In the genomic region with DNA sequence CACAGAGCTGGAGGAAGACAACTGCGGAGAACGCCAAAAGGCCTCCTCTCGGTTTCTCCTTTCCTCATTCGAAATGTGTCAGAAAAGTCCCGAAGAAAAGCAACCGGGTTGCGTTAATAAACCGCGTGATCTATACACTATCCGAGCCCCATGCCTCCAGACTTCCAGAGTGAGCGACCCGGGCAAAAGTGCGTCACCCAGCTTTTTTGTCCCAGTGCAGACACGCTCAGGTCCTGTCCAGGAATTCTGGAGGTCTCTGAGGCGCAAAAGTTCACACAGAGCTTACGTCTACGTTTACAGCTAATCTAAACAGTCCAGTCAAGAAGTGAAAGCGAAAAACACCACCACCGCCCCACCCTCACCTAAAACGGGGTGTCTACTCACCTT, we compare ENCODE assay signal across 7 cellular contexts. TPM values are rescaled to one million over a fixed set of nuclear protein-coding genes. Genes with fewer than 3 reads are reported as not detected.
DNase-seq lines count a peak whose midpoint lies in the region; ATAC-seq, FAIRE-seq and TF ChIP-seq lines count a peak whose summit lies in the region.

No MANE protein-coding gene starts in this region.

- 0% methylated on average over 20 of the region's 20 CpGs for WGBS in heart right ventricle, 2 donors

- no peak for TF ChIP-seq CTCF in heart right ventricle (IDR thresholded peaks at IDR 0.05)
- no peak for TF ChIP-seq CTCF in retinal pigment epithelial cell (conservative IDR thresholded peaks at IDR 0.05; ENCODE audit: low read depth, low read length)

- no peak for FAIRE-seq in GM12892 (lab: Jason Lieb, UNC)

- H3K27ac ChIP-seq in heart right ventricle: peak overlapping the region; percentile 65 to 98 (median 92)

- DNase-seq in GM12892 (ENCODE audit: insufficient read length) (peak; percentile 16), HS-5 (ENCODE audit: low read depth) (peak; percentile 2), heart right ventricle (peak; percentile 22 to 44), retinal pigment epithelial cell (ENCODE audit: low read depth) (peak; percentile 36), HK-2 (ENCODE audit: unreplicated experiment) (no peak)
- DNase-seq in activated naive CD4-positive, alpha-beta T cell treated with anti-CD3 and anti-CD28 coated beads, Interleukin-2, amount 50 U/mL, for 72 hours (ENCODE audit: low spot score in 2 of 2): peak in 1 of 2 donors; percentile 81

- peaks cover 4 to 51% (median 46%) of the 10 kb centered on the region in 9 donors for H3K4me1 ChIP-seq in heart right ventricle

- intact Hi-C loops in heart right ventricle (cut with DNase I): loop anchor here in 5 of 10 donors (2.0 to 10.0 kb wide), 4 partner anchors 63 to 113 kb away; a partner anchor contains a TSS

- H3K36me3 Mint-ChIP-seq in activated naive CD4-positive, alpha-beta T cell treated with anti-CD3 and anti-CD28 coated beads, Interleukin-2, amount 50 U/mL, for 72 hours: peaks cover 46 to 47% of the 10 kb centered on the region in 2 donors

- H3K27me3 ChIP-seq in heart right ventricle: no peaks in the 10 kb centered on the region

- no peaks in the 10 kb centered on the region for H3K9me3 ChIP-seq in heart right ventricle

- no peak for TF ChIP-seq POLR2A in GM12892 (IDR thresholded peaks at IDR 0.05; ENCODE audit: low read depth, low read length)

- peaks cover 0 to 3% of the 10 kb centered on the region in 2 donors for H3K9me3 Mint-ChIP-seq in activated naive CD4-positive, alpha-beta T cell treated with anti-CD3 and anti-CD28 coated beads, Interleukin-2, amount 50 U/mL, for 72 hours

- H3K4me3 ChIP-seq in heart right ventricle (peak overlapping the region; percentile 59 to 93 (median 74)), retinal pigment epithelial cell (ENCODE audit: low read length) (peak overlapping the region; percentile 100)

- peak; percentile 82 for ATAC-seq in GM21528 (IDR thresholded peaks at IDR 0.05; ENCODE audit: low FRiP score, unreplicated experiment)
- peak; percentile 82 for ATAC-seq in activated naive CD4-positive, alpha-beta T cell treated with anti-CD3 and anti-CD28 coated beads, Interleukin-2, amount 50 U/mL, for 72 hours
- ATAC-seq in heart right ventricle: peak; percentile 36 to 78 (median 65)

- H3K36me3 ChIP-seq in heart right ventricle: peaks cover 0 to 33% (median 13%) of the 10 kb centered on the region in 9 donors

- H3K27ac Mint-ChIP-seq in activated naive CD4-positive, alpha-beta T cell treated with anti-CD3 and anti-CD28 coated beads, Interleukin-2, amount 50 U/mL, for 72 hours: peak overlapping the region; percentile 99 to 100

RNA-seq across cellular contexts. Expression of a gene that starts 0.4 kb away (rescaled TPM):
- polyA plus RNA-seq in GM12892 (2012; ENCODE audit: missing spikeins): 76.4 TPM
- 100 to 1,000 TPM in 1 of 2 donors, 10 to 100 TPM in 1; 82.1 to 107 TPM for total RNA-seq in activated naive CD4-positive, alpha-beta T cell treated with anti-CD3 and anti-CD28 coated beads, Interleukin-2, amount 50 U/mL, for 72 hours
- total RNA-seq in heart right ventricle: 100 to 1,000 TPM; 113 to 162 (median 134) TPM
- polyA plus RNA-seq in heart right ventricle: 100 to 1,000 TPM in 1 of 2 donors, 10 to 100 TPM in 1; 28.2 to 116 TPM

RNA-seq across cellular contexts. Expression of a gene that starts 48.0 kb away (rescaled TPM):
- polyA plus RNA-seq in GM12892 (2012; ENCODE audit: missing spikeins): 30.6 TPM
- total RNA-seq in activated naive CD4-positive, alpha-beta T cell treated with anti-CD3 and anti-CD28 coated beads, Interleukin-2, amount 50 U/mL, for 72 hours: 10 to 100 TPM; 53.1 to 62.9 TPM
- 10 to 100 TPM; 16.3 to 29.6 (median 20.6) TPM for total RNA-seq in heart right ventricle
- polyA plus RNA-seq in heart right ventricle: 1 to 10 TPM; 5.6 TPM
